ENCODE assay signal across 1 cellular context in genomic region chr1:3772027-3772714, GRCh38.
TF ChIP-seq lines count a peak whose summit lies in the region.

No MANE protein-coding gene starts in this region.

TF ChIP-seq in K562, 482 proteins besides CTCF, POLR2A, EP300 and RAD21 (continued from another document and continues in another):
- peak; percentile 53 for TF ChIP-seq PCBP1 (IDR thresholded peaks at IDR 0.05; ENCODE audit: low read depth, low read length, poor library complexity, severe bottlenecking)
- peak; percentile 70 for TF ChIP-seq GABPB1 (CRISPR knock-in tag; IDR thresholded peaks at IDR 0.05)
- no peak; the same call in 1 of the 2 replicates for TF ChIP-seq MBD2 (IDR thresholded peaks at IDR 0.05; ENCODE audit: borderline replicate concordance, low read depth)
- no peak for TF ChIP-seq CHD1 (IDR thresholded peaks at IDR 0.05; ENCODE audit: low read length)
- no peak for TF ChIP-seq BCL6 (CRISPR knock-in tag; IDR thresholded peaks at IDR 0.05)
- 0 out of 2 replicates have a peak, but pooled peaks have one; percentile 29 for TF ChIP-seq SP1 (CRISPR knock-in tag; IDR thresholded peaks at IDR 0.05)
- TF ChIP-seq, protein P1, sequence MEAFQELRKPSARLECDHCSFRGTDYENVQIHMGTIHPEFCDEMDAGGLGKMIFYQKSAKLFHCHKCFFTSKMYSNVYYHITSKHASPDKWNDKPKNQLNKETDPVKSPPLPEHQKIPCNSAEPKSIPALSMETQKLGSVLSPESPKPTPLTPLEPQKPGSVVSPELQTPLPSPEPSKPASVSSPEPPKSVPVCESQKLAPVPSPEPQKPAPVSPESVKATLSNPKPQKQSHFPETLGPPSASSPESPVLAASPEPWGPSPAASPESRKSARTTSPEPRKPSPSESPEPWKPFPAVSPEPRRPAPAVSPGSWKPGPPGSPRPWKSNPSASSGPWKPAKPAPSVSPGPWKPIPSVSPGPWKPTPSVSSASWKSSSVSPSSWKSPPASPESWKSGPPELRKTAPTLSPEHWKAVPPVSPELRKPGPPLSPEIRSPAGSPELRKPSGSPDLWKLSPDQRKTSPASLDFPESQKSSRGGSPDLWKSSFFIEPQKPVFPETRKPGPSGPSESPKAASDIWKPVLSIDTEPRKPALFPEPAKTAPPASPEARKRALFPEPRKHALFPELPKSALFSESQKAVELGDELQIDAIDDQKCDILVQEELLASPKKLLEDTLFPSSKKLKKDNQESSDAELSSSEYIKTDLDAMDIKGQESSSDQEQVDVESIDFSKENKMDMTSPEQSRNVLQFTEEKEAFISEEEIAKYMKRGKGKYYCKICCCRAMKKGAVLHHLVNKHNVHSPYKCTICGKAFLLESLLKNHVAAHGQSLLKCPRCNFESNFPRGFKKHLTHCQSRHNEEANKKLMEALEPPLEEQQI (IDR thresholded peaks at IDR 0.05) = no peak
- peak; percentile 95 for TF ChIP-seq KLF13 (tag; IDR thresholded peaks at IDR 0.05; ENCODE audit: borderline replicate concordance, low read depth)
- no peak for TF ChIP-seq SRSF7 (optimal IDR thresholded peaks at IDR 0.05; ENCODE audit: low read depth, low read length)
- TF ChIP-seq, protein P2, sequence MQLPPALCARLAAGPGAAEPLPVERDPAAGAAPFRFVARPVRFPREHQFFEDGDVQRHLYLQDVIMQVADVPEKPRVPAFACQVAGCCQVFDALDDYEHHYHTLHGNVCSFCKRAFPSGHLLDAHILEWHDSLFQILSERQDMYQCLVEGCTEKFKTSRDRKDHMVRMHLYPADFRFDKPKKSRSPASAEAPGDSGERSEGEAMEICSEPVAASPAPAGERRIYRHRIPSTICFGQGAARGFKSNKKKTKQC (CRISPR knock-in tag; IDR thresholded peaks at IDR 0.05) = 0 out of 2 replicates have a peak, but pooled peaks have one; percentile 25
- TF ChIP-seq, protein P3, sequence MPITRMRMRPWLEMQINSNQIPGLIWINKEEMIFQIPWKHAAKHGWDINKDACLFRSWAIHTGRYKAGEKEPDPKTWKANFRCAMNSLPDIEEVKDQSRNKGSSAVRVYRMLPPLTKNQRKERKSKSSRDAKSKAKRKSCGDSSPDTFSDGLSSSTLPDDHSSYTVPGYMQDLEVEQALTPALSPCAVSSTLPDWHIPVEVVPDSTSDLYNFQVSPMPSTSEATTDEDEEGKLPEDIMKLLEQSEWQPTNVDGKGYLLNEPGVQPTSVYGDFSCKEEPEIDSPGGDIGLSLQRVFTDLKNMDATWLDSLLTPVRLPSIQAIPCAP (CRISPR knock-in tag; IDR thresholded peaks at IDR 0.05; ENCODE audit: borderline replicate concordance) = no peak
- no peak for TF ChIP-seq CUX1 (CRISPR knock-in tag; IDR thresholded peaks at IDR 0.05)
- TF ChIP-seq RFX1 (IDR thresholded peaks at IDR 0.05) = no peak
- no peak for TF ChIP-seq STAG1 (CRISPR knock-in tag; IDR thresholded peaks at IDR 0.05; ENCODE audit: borderline replicate concordance)
- no peak for TF ChIP-seq CHD2 (IDR thresholded peaks at IDR 0.05; ENCODE audit: low read depth, low read length)
- no peak for TF ChIP-seq ZNF518B (CRISPR knock-in tag; IDR thresholded peaks at IDR 0.05)
- no peak for TF ChIP-seq NBN (IDR thresholded peaks at IDR 0.05; ENCODE audit: low read depth)
- no peak for TF ChIP-seq POLR3G (IDR thresholded peaks at IDR 0.05; ENCODE audit: extremely low read depth, insufficient read length, insufficient replicate concordance)
- no peak for TF ChIP-seq SAFB2 (IDR thresholded peaks at IDR 0.05; ENCODE audit: borderline replicate concordance, low read depth, low read length, severe bottlenecking)
- peak; percentile 88 for TF ChIP-seq MGA (IDR thresholded peaks at IDR 0.05)
- no peak for TF ChIP-seq MCM5 (IDR thresholded peaks at IDR 0.05; ENCODE audit: low read depth)
- TF ChIP-seq CREB3L1 (IDR thresholded peaks at IDR 0.05; ENCODE audit: borderline replicate concordance, low read depth) = no peak
- TF ChIP-seq MAFK (IDR thresholded peaks at IDR 0.05; ENCODE audit: low read length) = no peak
- TF ChIP-seq SLC30A9 (CRISPR knock-in tag; IDR thresholded peaks at IDR 0.05) = no peak
- TF ChIP-seq TCF7 (IDR thresholded peaks at IDR 0.05; ENCODE audit: borderline replicate concordance) = no peak
- TF ChIP-seq BMI1 (IDR thresholded peaks at IDR 0.05; ENCODE audit: low read length) = no peak
- no peak for TF ChIP-seq ZNF3 (CRISPR knock-in tag; IDR thresholded peaks at IDR 0.05)
- TF ChIP-seq ARHGAP35 (IDR thresholded peaks at IDR 0.05; ENCODE audit: partially characterized antibody) = no peak
- TF ChIP-seq ZNF175 (CRISPR knock-in tag; IDR thresholded peaks at IDR 0.05; ENCODE audit: low read depth) = no peak
- TF ChIP-seq MAZ (CRISPR knock-in tag; conservative IDR thresholded peaks at IDR 0.05 in 1 of 2, IDR thresholded peaks at IDR 0.05 in 1 of 2) = peak; percentile 25 to 51; a peak in 3 of 4 replicates
- TF ChIP-seq SMARCE1 (IDR thresholded peaks at IDR 0.05) = no peak
- no peak for TF ChIP-seq HMG20A (CRISPR knock-in tag; conservative IDR thresholded peaks at IDR 0.05)
